ENCODE assay signal across 3 cellular contexts in genomic region chr5:140579188-140579747, GRCh38. TPM values are rescaled to one million over a fixed set of nuclear protein-coding genes. Genes with fewer than 3 reads are reported as not detected.
"Had no signal": no experiment of that assay in that cellular context is flagged by ENCODE, and none has a peak within 500 bp of the region (broad histone marks: within the 10 kb centered on the region; RNA-seq: fewer than 3 reads in every experiment).

No MANE protein-coding gene starts in this region.

RNA-seq across cellular contexts. Expression of gene EIF4EBP3, which starts 31.8 kb away (rescaled TPM):
- total RNA-seq: myocyte had no signal

RNA-seq across cellular contexts. Expression of gene CD14, which starts 53.7 kb away (rescaled TPM):
- total RNA-seq: chondrocyte, epithelial cell of proximal tubule had no signal
